ENCODE assay signal across 19 cellular contexts in the genomic region with DNA sequence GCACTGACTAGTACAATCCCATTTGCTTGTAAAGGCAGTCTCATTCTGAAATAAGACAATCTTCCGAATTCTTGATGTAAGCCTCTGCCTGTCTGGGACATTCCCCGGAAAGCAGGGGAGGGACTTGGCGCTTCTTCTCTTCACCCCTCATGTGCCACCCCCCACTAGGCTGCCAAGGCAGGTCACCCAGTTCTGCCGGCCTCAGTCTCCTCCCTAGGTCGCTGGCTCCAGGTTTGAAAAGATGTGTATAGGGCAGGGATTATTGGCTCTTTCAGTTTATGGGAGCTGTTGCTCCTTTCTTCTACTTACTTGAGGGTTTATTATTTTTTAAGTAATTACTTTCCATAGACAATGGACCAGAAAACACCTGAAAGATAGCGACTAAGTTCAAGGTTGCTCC.
DNase-seq lines count a peak whose midpoint lies in the region; ATAC-seq and TF ChIP-seq lines count a peak whose summit lies in the region.
"Had no signal": no experiment of that assay in that cellular context is flagged by ENCODE, and none has a peak within 500 bp of the region (broad histone marks: within the 10 kb centered on the region; RNA-seq: fewer than 3 reads in every experiment).

No MANE protein-coding gene starts in this region.

- TF ChIP-seq EP300 in esophagus muscularis mucosa (IDR thresholded peaks at IDR 0.05): no peak

- no peak overlapping the region for H3K27ac Mint-ChIP-seq in activated CD4-positive, alpha-beta T cell treated with anti-CD3 and anti-CD28 coated beads, Interleukin-2, amount 10 ng/mL, durations not matched to agents 24 days and 14 days
- H3K27ac Mint-ChIP-seq: H9 had no signal

- H3K36me3 ChIP-seq in H7 (replicated peaks; ENCODE audit: control insufficient read depth, insufficient read depth, low read length): no peaks in the 10 kb centered on the region
- H3K36me3 ChIP-seq in esophagus muscularis mucosa: no peaks in the 10 kb centered on the region
- H3K36me3 ChIP-seq: BE2C; BLaER1 treated with 17β-estradiol and CSF1 and Interleukin-3, amounts not matched to agents 10 nM and 100 nM had no signal

- no peaks in the 10 kb centered on the region for H3K36me3 Mint-ChIP-seq in activated CD4-positive, alpha-beta T cell treated with anti-CD3 and anti-CD28 coated beads, Interleukin-2, amount 10 ng/mL, durations not matched to agents 24 days and 14 days (ENCODE audit: low read depth)
- H3K36me3 Mint-ChIP-seq: CD4-positive, alpha-beta memory T cell had no signal

- TF ChIP-seq POLR2A in esophagus muscularis mucosa (IDR thresholded peaks at IDR 0.05; ENCODE audit: low read depth): no peak

- H3K27me3 Mint-ChIP-seq in activated CD4-positive, alpha-beta T cell treated with anti-CD3 and anti-CD28 coated beads, Interleukin-2, amount 10 ng/mL, durations not matched to agents 24 days and 14 days: peaks cover 5% of the 10 kb centered on the region
- H3K27me3 Mint-ChIP-seq: CD4-positive, alpha-beta memory T cell had no signal

- H3K4me1 Mint-ChIP-seq in activated CD4-positive, alpha-beta T cell treated with anti-CD3 and anti-CD28 coated beads, Interleukin-2, amount 10 ng/mL, durations not matched to agents 24 days and 14 days: no peaks in the 10 kb centered on the region
- H3K4me1 Mint-ChIP-seq: CD4-positive, alpha-beta memory T cell; H9 had no signal

- DNase-seq in activated CD4-positive, alpha-beta T cell treated with anti-CD3 and anti-CD28 coated beads, Interleukin-2, amount 10 ng/mL, durations not matched to agents 24 days and 14 days: peak; percentile 53
- DNase-seq in activated CD4-positive, alpha-beta T cell treated with anti-CD3 and anti-CD28 coated beads for 1 hour: no peak
- peak; percentile 25 for DNase-seq in H7
- DNase-seq in esophagus muscularis mucosa (ENCODE audit: extremely low spot score): peak; percentile 86
- DNase-seq in C1 segment of cervical spinal cord (lab: John Stamatoyannopoulos, UW): no peak
- DNase-seq in NCI-H2081 (lab: John Stamatoyannopoulos, UW): no peak
- DNase-seq: AML-193; BE2C; Calu3; CD4-positive, alpha-beta memory T cell; COR-L47; DMS53; DMS79 treated with DMSO at 0.1 percent for 48 hours; GF-D8; H9 had no signal

- no peak for TF ChIP-seq CTCF in esophagus muscularis mucosa (IDR thresholded peaks at IDR 0.05)

- WGBS in esophagus muscularis mucosa: 87% methylated on average over 6 of the region's 6 CpGs

- H3K4me3 ChIP-seq in H7 (ENCODE audit: insufficient read depth, low read depth, low read length): no peak overlapping the region
- H3K4me3 ChIP-seq in esophagus muscularis mucosa: no peak overlapping the region
- H3K4me3 ChIP-seq: BLaER1 treated with 17β-estradiol and CSF1 and Interleukin-3, amounts not matched to agents 10 nM and 100 nM had no signal

- H3K9me3 Mint-ChIP-seq in activated CD4-positive, alpha-beta T cell treated with anti-CD3 and anti-CD28 coated beads, Interleukin-2, amount 10 ng/mL, durations not matched to agents 24 days and 14 days: no peaks in the 10 kb centered on the region
- H3K9me3 Mint-ChIP-seq: CD4-positive, alpha-beta memory T cell had no signal

- ATAC-seq in GM21786 (IDR thresholded peaks at IDR 0.05; ENCODE audit: unreplicated experiment): no peak
- ATAC-seq: HCT116 had no signal

- intact Hi-C loops in activated CD4-positive, alpha-beta T cell treated with anti-CD3 and anti-CD28 coated beads, Interleukin-2, amount 10 ng/mL, durations not matched to agents 24 days and 14 days (cut with micrococcal nuclease): no loop called here
- intact Hi-C loops in esophagus muscularis mucosa (cut with DNase I): loop anchor here (5.0 kb wide), 2 partner anchors 202 to 357 kb away; no protein-coding TSS in a partner anchor

- no peaks in the 10 kb centered on the region for H3K4me1 ChIP-seq in esophagus muscularis mucosa
- H3K4me1 ChIP-seq: BE2C had no signal

- H3K27me3 ChIP-seq in H7 (ENCODE audit: control insufficient read depth, insufficient read depth, low read length) (no peaks in the 10 kb centered on the region), esophagus muscularis mucosa (no peaks in the 10 kb centered on the region)
- H3K27me3 ChIP-seq: BE2C; BLaER1 treated with 17β-estradiol and CSF1 and Interleukin-3, amounts not matched to agents 10 nM and 100 nM had no signal

- no peak overlapping the region for H3K27ac ChIP-seq in esophagus muscularis mucosa (replicated peaks in 1 of 4)
- H3K27ac ChIP-seq: 22Rv1; BLaER1 treated with 17β-estradiol and CSF1 and Interleukin-3, amounts not matched to agents 10 nM and 100 nM had no signal

- no peaks in the 10 kb centered on the region for H3K9me3 ChIP-seq in esophagus muscularis mucosa
- H3K9me3 ChIP-seq: BE2C; BLaER1 treated with 17β-estradiol and CSF1 and Interleukin-3, amounts not matched to agents 10 nM and 100 nM had no signal

- H3K4me3 Mint-ChIP-seq in activated CD4-positive, alpha-beta T cell treated with anti-CD3 and anti-CD28 coated beads, Interleukin-2, amount 10 ng/mL, durations not matched to agents 24 days and 14 days: no peak overlapping the region
- H3K4me3 Mint-ChIP-seq: CD4-positive, alpha-beta memory T cell; H9 had no signal

Comparison
In these comparisons a context has a peak if more than half of its experiments do, and no peak if none do; other contexts are left out.
1. DNase-seq: peak in activated CD4-positive, alpha-beta T cell treated with anti-CD3 and anti-CD28 coated beads, Interleukin-2, amount 10 ng/mL, durations not matched to agents 24 days and 14 days (single experiment), H7 (single experiment) and esophagus muscularis mucosa (single experiment); none in activated CD4-positive, alpha-beta T cell treated with anti-CD3 and anti-CD28 coated beads for 1 hour (single experiment), C1 segment of cervical spinal cord (0 of 14) and NCI-H2081 (0 of 2).